Comparison of ENCODE assay signal across 8 cellular contexts in the genomic region with DNA sequence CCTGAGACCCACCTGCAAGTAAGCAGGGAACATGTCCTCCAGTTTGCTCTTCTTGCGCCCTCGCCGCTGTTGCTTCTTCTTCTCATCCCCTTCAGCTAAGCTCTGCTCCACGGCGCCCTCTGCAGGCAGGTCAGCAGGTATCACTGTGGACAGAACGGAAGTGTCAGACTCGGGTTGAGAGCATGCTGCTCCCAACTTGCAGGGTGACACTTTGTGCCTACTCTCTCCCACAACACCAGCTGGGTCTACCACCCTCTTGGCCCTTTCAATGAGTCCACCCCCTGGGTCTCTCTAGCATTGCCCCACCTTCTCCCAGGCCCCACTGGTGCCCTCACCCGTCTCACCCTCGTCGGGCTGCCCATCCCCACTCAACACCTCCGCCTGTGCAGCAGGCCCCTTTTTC. TPM values are rescaled to one million over a fixed set of nuclear protein-coding genes. Genes with fewer than 3 reads are reported as not detected.
DNase-seq lines count a peak whose midpoint lies in the region; ATAC-seq and TF ChIP-seq lines count a peak whose summit lies in the region.

No MANE protein-coding gene starts in this region.

- peak overlapping the region; percentile 24 to 88 (median 75) for H3K27ac Mint-ChIP-seq in CD4-positive, alpha-beta memory T cell
- peak overlapping the region in 1 of 2 donors; percentile 22 for H3K27ac Mint-ChIP-seq in activated naive CD4-positive, alpha-beta T cell treated with anti-CD3 and anti-CD28 coated beads, Interleukin-2, amount 50 U/mL, for 72 hours

- no peaks in the 10 kb centered on the region for H3K9me3 Mint-ChIP-seq in CD4-positive, alpha-beta memory T cell
- H3K9me3 Mint-ChIP-seq in activated naive CD4-positive, alpha-beta T cell treated with anti-CD3 and anti-CD28 coated beads, Interleukin-2, amount 50 U/mL, for 72 hours: no peaks in the 10 kb centered on the region

- H3K36me3 Mint-ChIP-seq in CD4-positive, alpha-beta memory T cell: peaks cover 47 to 86% of the 10 kb centered on the region in 2 donors
- H3K36me3 Mint-ChIP-seq in activated naive CD4-positive, alpha-beta T cell treated with anti-CD3 and anti-CD28 coated beads, Interleukin-2, amount 50 U/mL, for 72 hours: peaks cover 12 to 22% of the 10 kb centered on the region in 2 donors

- H3K4me3 Mint-ChIP-seq in CD4-positive, alpha-beta memory T cell: no peak overlapping the region

- H3K27me3 ChIP-seq in CD4-positive, alpha-beta memory T cell (ENCODE audit: insufficient read depth, low read length): no peaks in the 10 kb centered on the region
- H3K27me3 ChIP-seq in left ventricle myocardium inferior (ENCODE audit: low read depth): no peaks in the 10 kb centered on the region

- peaks cover 88% of the 10 kb centered on the region for H3K36me3 ChIP-seq in CD4-positive, alpha-beta memory T cell (ENCODE audit: insufficient read depth, low read length)
- H3K36me3 ChIP-seq in left ventricle myocardium inferior: peaks cover 100% of the 10 kb centered on the region

- H3K27me3 Mint-ChIP-seq in CD4-positive, alpha-beta memory T cell: no peaks in the 10 kb centered on the region

- POLR2A ChIA-PET in CD4-positive, alpha-beta memory T cell (lab: Charles Lee; ENCODE audit: partially characterized antibody): interaction anchor here (0.7 to 1.1 kb wide), 4 partner anchors 12 to 191 kb away, joined by 3 read pairs; no protein-coding TSS in a partner anchor

- no peaks in the 10 kb centered on the region for H3K4me1 ChIP-seq in CD4-positive, alpha-beta memory T cell (ENCODE audit: insufficient read depth, low read length)
- no peaks in the 10 kb centered on the region for H3K4me1 ChIP-seq in left ventricle myocardium inferior

- no peaks in the 10 kb centered on the region for H3K9me3 ChIP-seq in CD4-positive, alpha-beta memory T cell (ENCODE audit: control insufficient read depth in 1 of 2, low read length in 2 of 2)
- no peaks in the 10 kb centered on the region for H3K9me3 ChIP-seq in left ventricle myocardium inferior (replicated peaks)

- peaks cover 3 to 10% (median 4%) of the 10 kb centered on the region in 4 donors for H3K4me1 Mint-ChIP-seq in CD4-positive, alpha-beta memory T cell

- intact Hi-C loops in CD4-positive, alpha-beta memory T cell (cut with micrococcal nuclease): no loop called here
- intact Hi-C loops in left ventricle myocardium inferior (cut with micrococcal nuclease): no loop called here

- H3K27ac ChIP-seq in CD4-positive, alpha-beta memory T cell (ENCODE audit: low read depth, low read length): no peak overlapping the region
- H3K27ac ChIP-seq in left ventricle myocardium inferior (replicated peaks): no peak overlapping the region

- CTCF ChIA-PET in CD4-positive, alpha-beta memory T cell (lab: Charles Lee; ENCODE audit: partially characterized antibody): interaction anchor here (0.6 to 3.0 kb wide), 32 partner anchors 10 to 288 kb away, joined by 3 to 17 read pairs (median 4); a partner anchor contains a TSS

- peak; percentile 72 for TF ChIP-seq CTCF in left ventricle myocardium inferior (IDR thresholded peaks at IDR 0.05; ENCODE audit: borderline replicate concordance)

- DNase-seq in CD4-positive, alpha-beta memory T cell: peak; percentile 74 to 84 (median 77)
- DNase-seq in HT-29 (ENCODE audit: low spot score) (peak; percentile 55), SW480 (ENCODE audit: low spot score) (peak; percentile 30), left ventricle myocardium inferior (peak; percentile 50)
- DNase-seq in activated naive CD4-positive, alpha-beta T cell treated with anti-CD3 and anti-CD28 coated beads, Interleukin-2, amount 50 U/mL, for 72 hours (ENCODE audit: low spot score in 2 of 2): peak in 1 of 2 donors; percentile 90
- DNase-seq in stimulated activated CD4-positive, alpha-beta T cell treated with anti-CD3 and anti-CD28 coated beads, Interleukin-12 subunit alpha, Interleukin-12 subunit beta, amount 100 ng/mL, for 24 hours (ENCODE audit: low read depth in 2 of 2): peak; percentile 43 to 76

- no peak overlapping the region for H3K4me3 ChIP-seq in CD4-positive, alpha-beta memory T cell (ENCODE audit: low read length in 2 of 2)
- no peak overlapping the region for H3K4me3 ChIP-seq in left ventricle myocardium inferior

- peak; percentile 58 to 85 for ATAC-seq in activated naive CD4-positive, alpha-beta T cell treated with anti-CD3 and anti-CD28 coated beads, Interleukin-2, amount 50 U/mL, for 72 hours
- ATAC-seq in HG03521 (IDR thresholded peaks at IDR 0.05; ENCODE audit: unreplicated experiment) (no peak), GM18502 (IDR thresholded peaks at IDR 0.05; ENCODE audit: poor library complexity, unreplicated experiment) (no peak)

RNA-seq across cellular contexts. Expression of a gene that starts 16.7 kb away (rescaled TPM):
- total RNA-seq in CD4-positive, alpha-beta memory T cell: 100 to 1,000 TPM; 133 to 159 TPM
- 10 to 100 TPM in 1 of 2 donors, under 1 TPM in 1; 0.16 to 26.7 TPM for polyA plus RNA-seq in CD4-positive, alpha-beta memory T cell
- total RNA-seq in HT-29 (2014; rRNA removed; shearing (Covaris generic)): 28.3 and 32.4 TPM in 2 replicates
- 100 to 1,000 TPM in 1 of 2 donors, 10 to 100 TPM in 1; 67.7 to 110 TPM for total RNA-seq in activated naive CD4-positive, alpha-beta T cell treated with anti-CD3 and anti-CD28 coated beads, Interleukin-2, amount 50 U/mL, for 72 hours
- 38.5 TPM for total RNA-seq in left ventricle myocardium inferior

RNA-seq across cellular contexts. Expression of a gene that starts 25.3 kb away (rescaled TPM):
- 10 to 100 TPM; 48.9 to 53.7 TPM for total RNA-seq in CD4-positive, alpha-beta memory T cell
- 10 to 100 TPM; 47.8 to 50.3 TPM for polyA plus RNA-seq in CD4-positive, alpha-beta memory T cell
- 38.4 and 50.4 TPM in 2 replicates for total RNA-seq in HT-29 (2014; rRNA removed; shearing (Covaris generic))
- total RNA-seq in activated naive CD4-positive, alpha-beta T cell treated with anti-CD3 and anti-CD28 coated beads, Interleukin-2, amount 50 U/mL, for 72 hours: 10 to 100 TPM; 52.5 to 58.7 TPM
- 104 TPM for total RNA-seq in left ventricle myocardium inferior

RNA-seq across cellular contexts. Expression of a gene that starts 25.9 kb away (rescaled TPM):
- total RNA-seq in CD4-positive, alpha-beta memory T cell: 1 to 10 TPM; 2.7 to 2.9 TPM
- 10 to 100 TPM in 1 of 2 donors, 1 to 10 TPM in 1; 9.2 to 10.5 TPM for polyA plus RNA-seq in CD4-positive, alpha-beta memory T cell
- total RNA-seq in HT-29 (2014; rRNA removed; shearing (Covaris generic)): 1.4 and 1.7 TPM in 2 replicates
- 10 to 100 TPM; 12.7 to 19.7 TPM for total RNA-seq in activated naive CD4-positive, alpha-beta T cell treated with anti-CD3 and anti-CD28 coated beads, Interleukin-2, amount 50 U/mL, for 72 hours
- not detected for total RNA-seq in left ventricle myocardium inferior

RNA-seq across cellular contexts. Expression of a gene that starts 44.7 kb away (rescaled TPM):
- not detected for total RNA-seq in CD4-positive, alpha-beta memory T cell
- not detected for polyA plus RNA-seq in CD4-positive, alpha-beta memory T cell
- 0.66 and 0.83 TPM in 2 replicates for total RNA-seq in HT-29 (2014; rRNA removed; shearing (Covaris generic))
- total RNA-seq in activated naive CD4-positive, alpha-beta T cell treated with anti-CD3 and anti-CD28 coated beads, Interleukin-2, amount 50 U/mL, for 72 hours: 1 to 10 TPM in 1 of 2 donors, under 1 TPM in 1; 0.07 to 1.1 TPM
- 1.4 TPM for total RNA-seq in left ventricle myocardium inferior

RNA-seq across cellular contexts. Expression of a gene that starts 50.7 kb away (rescaled TPM):
- under 1 TPM; 0.35 to 0.44 TPM for total RNA-seq in CD4-positive, alpha-beta memory T cell
- not detected for polyA plus RNA-seq in CD4-positive, alpha-beta memory T cell
- 0.28 TPM in 1 of 2 replicates, not detected in the other for total RNA-seq in HT-29 (2014; rRNA removed; shearing (Covaris generic))
- total RNA-seq in activated naive CD4-positive, alpha-beta T cell treated with anti-CD3 and anti-CD28 coated beads, Interleukin-2, amount 50 U/mL, for 72 hours: 1 to 10 TPM in 1 of 2 donors, under 1 TPM in 1; 0.19 to 1.0 TPM
- total RNA-seq in left ventricle myocardium inferior: 0.41 TPM

Comparison
In these comparisons a context has a peak if more than half of its experiments do, and no peak if none do; other contexts are left out.
1. ATAC-seq: peak in activated naive CD4-positive, alpha-beta T cell treated with anti-CD3 and anti-CD28 coated beads, Interleukin-2, amount 50 U/mL, for 72 hours (2 of 2); none in HG03521 (single experiment) and GM18502 (single experiment).